ENCODE assay signal across 22 cellular contexts in the genomic region with DNA sequence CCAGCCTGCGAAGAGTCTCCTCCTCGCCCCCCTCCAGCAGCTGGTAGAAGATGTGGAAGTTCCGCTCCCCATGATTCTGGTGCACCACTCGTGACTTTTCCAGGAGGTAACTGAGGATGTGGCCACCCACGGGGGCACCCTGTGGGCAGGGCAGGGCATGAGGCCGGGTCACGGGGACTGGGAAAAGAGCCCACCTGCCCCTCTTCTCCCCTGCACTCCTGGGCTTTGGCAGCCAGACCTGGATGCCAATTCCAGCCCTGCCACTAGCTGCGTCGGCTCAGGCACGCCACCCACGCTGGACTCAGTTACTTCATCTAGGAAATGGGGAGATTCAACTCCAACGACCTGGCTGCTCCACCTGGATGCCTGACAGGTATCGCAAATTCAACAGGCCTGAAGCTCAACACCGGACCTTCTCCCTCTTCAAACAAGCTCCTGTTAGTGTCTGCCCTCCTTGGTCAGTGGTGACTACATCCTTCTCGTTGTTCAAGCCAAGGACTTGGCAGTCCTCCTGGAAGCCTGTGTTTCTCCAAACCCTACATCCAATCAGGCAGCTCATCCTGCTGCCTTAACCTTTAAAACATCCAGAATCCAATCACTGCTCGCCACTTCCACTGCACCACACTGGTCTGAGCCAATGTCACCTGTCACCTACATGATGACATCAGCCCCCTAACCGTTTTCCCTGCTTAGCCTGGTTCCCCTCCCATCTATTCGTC. TPM values are rescaled to one million over a fixed set of nuclear protein-coding genes. Genes with fewer than 3 reads are reported as not detected.
DNase-seq lines count a peak whose midpoint lies in the region; ATAC-seq and TF ChIP-seq lines count a peak whose summit lies in the region.
"Had no signal": no experiment of that assay in that cellular context is flagged by ENCODE, and none has a peak within 500 bp of the region (broad histone marks: within the 10 kb centered on the region; RNA-seq: fewer than 3 reads in every experiment).

No MANE protein-coding gene starts in this region.

- H3K4me3 ChIP-seq in MG63 (no peak overlapping the region), fibroblast of mammary gland (ENCODE audit: control insufficient read depth, low read depth, low read length) (no peak overlapping the region), stomach smooth muscle (ENCODE audit: low read length in 2 of 2) (no peak overlapping the region), tibial nerve (no peak overlapping the region)
- H3K4me3 ChIP-seq: psoas muscle, spleen, testis had no signal

- TF ChIP-seq CTCF in fibroblast of mammary gland (conservative IDR thresholded peaks at IDR 0.05; ENCODE audit: control insufficient read depth, insufficient read depth, low read depth, low read length), result no peak
- TF ChIP-seq CTCF in tibial nerve (IDR thresholded peaks at IDR 0.05), result no peak

- H3K4me1 ChIP-seq in stomach smooth muscle (ENCODE audit: control insufficient read depth, insufficient read depth, low read length), result peaks cover 38% of the 10 kb centered on the region
- H3K4me1 ChIP-seq in tibial nerve, result peaks cover 0 to 44% (median 15%) of the 10 kb centered on the region in 4 donors

- ATAC-seq in HG03280 (IDR thresholded peaks at IDR 0.05; ENCODE audit: unreplicated experiment) (no peak), GM19455 (IDR thresholded peaks at IDR 0.05; ENCODE audit: unreplicated experiment) (no peak)
- ATAC-seq: activated CD8-positive, alpha-beta T cell treated with anti-CD3 and anti-CD28 coated beads for 36 hours; left colon; psoas muscle had no signal

- H3K27ac ChIP-seq in stomach smooth muscle (ENCODE audit: low read length) (peak overlapping the region; percentile 53), tibial nerve (peak overlapping the region in 1 of 4 donors; percentile 43)
- H3K27ac ChIP-seq: HL-60, psoas muscle, spleen, testis had no signal

- H3K9me3 ChIP-seq in MG63, result no peaks in the 10 kb centered on the region
- H3K9me3 ChIP-seq in stomach smooth muscle (ENCODE audit: control insufficient read depth in 2 of 2, low read length in 2 of 2), result no peaks in the 10 kb centered on the region
- H3K9me3 ChIP-seq in tibial nerve, result no peaks in the 10 kb centered on the region
- H3K9me3 ChIP-seq: psoas muscle, spleen, testis had no signal

- WGBS in tibial nerve, 2 donors, result 79 to 80% methylated on average over 15 to 18 of the region's 18 CpGs

- peak; percentile 37 for DNase-seq in EH (ENCODE audit: low read depth)
- peak; percentile 44 for DNase-seq in MG63
- peak; percentile 90 for DNase-seq in fibroblast of mammary gland (ENCODE audit: low read depth)
- no peak for DNase-seq in tibial nerve (ENCODE audit: low spot score in 2 of 2)
- DNase-seq: activated CD4-positive, CD25-positive, alpha-beta regulatory T cell; activated CD8-positive, alpha-beta T cell treated with anti-CD3 and anti-CD28 coated beads for 36 hours; activated naive CD4-positive, alpha-beta T cell treated with anti-CD3 and anti-CD28 coated beads for 36 hours; activated T-cell treated with anti-CD3 and anti-CD28 coated beads, Interleukin-2, amount 50 U/mL, for 24 hours; AML-193; aorta; left colon; MV-4-11; NCI-H187; NCI-H2227 treated with DMSO at 0.1 percent for 48 hours; psoas muscle; spleen; T1000 had no signal

- no peak overlapping the region for H3K9ac ChIP-seq in stomach smooth muscle (ENCODE audit: low read length in 2 of 2)

- peaks cover 15% of the 10 kb centered on the region for H3K36me3 ChIP-seq in MG63
- H3K36me3 ChIP-seq in stomach smooth muscle (ENCODE audit: control insufficient read depth in 2 of 2, insufficient read depth in 2 of 2, low read length in 2 of 2), result peaks cover 40 to 43% of the 10 kb centered on the region in 2 donors
- peaks cover 5 to 81% (median 23%) of the 10 kb centered on the region in 3 donors for H3K36me3 ChIP-seq in tibial nerve

- H3K27me3 ChIP-seq in MG63, result no peaks in the 10 kb centered on the region
- H3K27me3 ChIP-seq in stomach smooth muscle (ENCODE audit: control insufficient read depth in 1 of 2, insufficient read depth in 2 of 2, low read length in 2 of 2), result no peaks in the 10 kb centered on the region
- H3K27me3 ChIP-seq in tibial nerve, result no peaks in the 10 kb centered on the region
- H3K27me3 ChIP-seq: testis had no signal

- TF ChIP-seq POLR2A in tibial nerve (IDR thresholded peaks at IDR 0.05), result no peak

- no peak for TF ChIP-seq EP300 in tibial nerve (IDR thresholded peaks at IDR 0.05)

RNA-seq across cellular contexts. Expression of a gene that starts 11.6 kb away (rescaled TPM):
- 65.5 and 75.2 TPM in 2 replicates for total RNA-seq in MG63 (2014; rRNA removed; shearing (Covaris generic); ENCODE audit: low replicate concordance)
- 100 to 1,000 TPM; 184 to 305 (median 226) TPM for total RNA-seq in tibial nerve

RNA-seq across cellular contexts. Expression of a gene that starts 24.9 kb away (rescaled TPM):
- total RNA-seq in MG63 (2014; rRNA removed; shearing (Covaris generic); ENCODE audit: low replicate concordance), result 35.1 and 36.0 TPM in 2 replicates
- 10 to 100 TPM; 65.1 to 72.0 (median 70.0) TPM for total RNA-seq in tibial nerve

RNA-seq across cellular contexts. Expression of a gene that starts 35.5 kb away (rescaled TPM):
- total RNA-seq in MG63 (2014; rRNA removed; shearing (Covaris generic); ENCODE audit: low replicate concordance), result 30.8 and 75.0 TPM in 2 replicates
- total RNA-seq in tibial nerve, result 100 to 1,000 TPM in 2 of 4 donors, 10 to 100 TPM in 2; 67.9 to 110 (median 95.2) TPM

Comparison
In these comparisons a context has a peak if more than half of its experiments do, and no peak if none do; other contexts are left out.
1. DNase-seq: peak in EH (single experiment), MG63 (single experiment) and fibroblast of mammary gland (single experiment); none in tibial nerve (0 of 2).